10 cellular contexts compared by ENCODE assay signal in the genomic region with DNA sequence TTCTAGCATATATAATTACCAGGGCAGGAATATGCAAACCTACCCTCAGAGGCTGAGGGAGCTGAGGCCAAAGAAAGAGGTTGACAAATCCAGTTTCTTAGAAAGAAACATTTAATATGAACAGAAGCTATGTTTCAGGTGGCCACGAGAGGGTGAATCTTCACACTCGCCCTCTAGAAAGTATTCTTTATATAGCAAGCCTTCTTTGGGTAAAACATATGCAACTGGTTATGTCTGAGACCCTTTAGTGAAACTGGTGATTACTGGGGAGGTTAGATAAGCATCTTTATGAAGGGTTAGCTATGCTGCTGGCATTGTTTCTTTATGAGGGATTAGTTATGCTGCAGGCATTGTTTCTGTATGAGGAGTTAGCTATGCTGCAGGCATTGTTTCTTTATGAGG. TPM values are rescaled to one million over a fixed set of nuclear protein-coding genes. Genes with fewer than 3 reads are reported as not detected.
DNase-seq lines count a peak whose midpoint lies in the region; ATAC-seq and TF ChIP-seq lines count a peak whose summit lies in the region.
"Had no signal": no experiment of that assay in that cellular context is flagged by ENCODE, and none has a peak within 500 bp of the region (broad histone marks: within the 10 kb centered on the region; RNA-seq: fewer than 3 reads in every experiment).

No MANE protein-coding gene starts in this region.

- no peak overlapping the region for H3K27ac ChIP-seq in hepatocyte
- no peak overlapping the region for H3K27ac ChIP-seq in ovary

- in situ Hi-C loops in GM13976 (cut with MboI; ENCODE audit: low sequenced_read_pairs, unreplicated experiment): no loop called here

- no peaks in the 10 kb centered on the region for H3K9me2 ChIP-seq in hepatocyte (replicated peaks; ENCODE audit: insufficient read depth)

- WGBS in hepatocyte (ENCODE audit: low lambda C conversion rate, missing lambda C conversion rate): 6% methylated on average over 2 of the region's 2 CpGs
- 0 to 52% (median 5%) methylated on average over 2 of the region's 2 CpGs for WGBS in ovary, 3 donors

- DNase-seq in AG09309 (ENCODE audit: low read depth) (no peak), GM13976 (ENCODE audit: low spot score) (no peak), RPMI7951 (ENCODE audit: low read depth) (peak; percentile 11), hepatocyte (ENCODE audit: low spot score) (peak; percentile 39), ovary (no peak)
- no peak for DNase-seq in activated CD8-positive, alpha-beta memory T cell treated with anti-CD3 and anti-CD28 coated beads, Interleukin-2, amount 50 U/mL, for 4 hours
- DNase-seq: activated CD4-positive, alpha-beta T cell treated with anti-CD3 and anti-CD28 coated beads for 48 hours had no signal

- no peak overlapping the region for H3K4me2 ChIP-seq in hepatocyte

- intact Hi-C loops in ovary (cut with DNase I): no loop called here

- no peaks in the 10 kb centered on the region for H3K36me3 ChIP-seq in hepatocyte (replicated peaks; ENCODE audit: insufficient read depth, low read depth)
- no peaks in the 10 kb centered on the region for H3K36me3 ChIP-seq in ovary

- H3K4me3 ChIP-seq in AG09309 (ENCODE audit: control insufficient read depth, low read depth, low read length): no peak overlapping the region
- no peak overlapping the region for H3K4me3 ChIP-seq in hepatocyte
- no peak overlapping the region for H3K4me3 ChIP-seq in ovary

- H3K9me3 ChIP-seq in hepatocyte (ENCODE audit: low read depth) (no peaks in the 10 kb centered on the region), ovary (no peaks in the 10 kb centered on the region)

- H3K4me1 ChIP-seq in hepatocyte (ENCODE audit: insufficient read depth): no peaks in the 10 kb centered on the region
- H3K4me1 ChIP-seq in ovary (ENCODE audit: insufficient read depth): no peaks in the 10 kb centered on the region

- H3K27me3 ChIP-seq in hepatocyte (no peaks in the 10 kb centered on the region), ovary (no peaks in the 10 kb centered on the region)

- H4K20me1 ChIP-seq in hepatocyte (ENCODE audit: insufficient read depth, poor library complexity, severe bottlenecking): no peaks in the 10 kb centered on the region

- H2AFZ ChIP-seq in hepatocyte: no peak overlapping the region

- peak; percentile 43 for TF ChIP-seq CTCF in AG09309 (IDR thresholded peaks at IDR 0.05; ENCODE audit: control insufficient read depth, insufficient read depth, low read depth, low read length, missing control alignments)
- TF ChIP-seq CTCF in GM13976 (IDR thresholded peaks at IDR 0.05; ENCODE audit: borderline replicate concordance, control extremely low read depth, extremely low read depth, insufficient read depth, missing control alignments): peak; percentile 12
- peak; percentile 32 for TF ChIP-seq CTCF in hepatocyte (IDR thresholded peaks at IDR 0.05; ENCODE audit: poor library complexity)
- TF ChIP-seq CTCF in ovary (IDR thresholded peaks at IDR 0.05): no peak

- H3K79me2 ChIP-seq in hepatocyte: no peaks in the 10 kb centered on the region

- no peak for TF ChIP-seq EP300 in ovary (IDR thresholded peaks at IDR 0.05)

- no peak for TF ChIP-seq POLR2A in ovary (IDR thresholded peaks at IDR 0.05)

- ATAC-seq in esophagus mucosa (no peak), GM21367 (IDR thresholded peaks at IDR 0.05; ENCODE audit: unreplicated experiment) (no peak)

RNA-seq across cellular contexts. Expression of a gene that starts 50.7 kb away (rescaled TPM):
- not detected in 2 replicates for total RNA-seq in RPMI7951 (2014; rRNA removed; shearing (Covaris generic))
- not detected in 2 replicates for total RNA-seq in hepatocyte
- polyA plus RNA-seq in hepatocyte: not detected in 2 replicates
- total RNA-seq in esophagus mucosa: not detected
- total RNA-seq in ovary: not detected
- polyA plus RNA-seq in ovary: not detected
- total RNA-seq: frontal cortex had no signal

Comparison
In these comparisons a context has a peak if more than half of its experiments do, and no peak if none do; other contexts are left out.
1. DNase-seq: peak in RPMI7951 (single experiment) and hepatocyte (single experiment); none in AG09309 (single experiment), GM13976 (single experiment), activated CD8-positive, alpha-beta memory T cell treated with anti-CD3 and anti-CD28 coated beads, Interleukin-2, amount 50 U/mL, for 4 hours (single experiment) and ovary (0 of 5).
2. CTCF ChIP-seq: peak in AG09309 (single experiment), GM13976 (single experiment) and hepatocyte (single experiment); none in ovary (0 of 3).